In genomic region chr5:170523129-170523497, GRCh38 we compare ENCODE assay signal across 10 cellular contexts. TPM values are rescaled to one million over a fixed set of nuclear protein-coding genes. Genes with fewer than 3 reads are reported as not detected.
DNase-seq lines count a peak whose midpoint lies in the region; ATAC-seq, FAIRE-seq and TF ChIP-seq lines count a peak whose summit lies in the region.
"Had no signal": no experiment of that assay in that cellular context is flagged by ENCODE, and none has a peak within 500 bp of the region (broad histone marks: within the 10 kb centered on the region; RNA-seq: fewer than 3 reads in every experiment).

No MANE protein-coding gene starts in this region.

- H3K9me3 ChIP-seq in pancreas: no peaks in the 10 kb centered on the region

- DNase-seq in GM04504 (ENCODE audit: low read depth) (peak; percentile 4), NCI-H446 treated with DMSO at 0.1 percent for 48 hours (lab: John Stamatoyannopoulos, UW) (peak; percentile 57), chondrocyte (ENCODE audit: low spot score) (no peak), pancreas (peak in 2 of 6 donors; percentile 15 to 18), NOMO-1 treated with DMSO at 0.1 percent for 48 hours (lab: John Stamatoyannopoulos, UW; ENCODE audit: unreplicated experiment) (no peak), HT-29 (ENCODE audit: low spot score) (no peak)
- no peak for DNase-seq in activated T-cell treated with anti-CD3 and anti-CD28 coated beads, Interleukin-2, amount 50 U/mL, for 1 hour
- DNase-seq: CD8-positive, alpha-beta T cell; T-helper 9 cell had no signal

- intact Hi-C loops in pancreas (cut with DNase I): no loop called here

- peak overlapping the region; percentile 46 for H3K4me3 Mint-ChIP-seq in chondrocyte (ENCODE audit: unreplicated experiment)
- H3K4me3 Mint-ChIP-seq: CD8-positive, alpha-beta T cell had no signal

- H3K4me1 ChIP-seq in pancreas: no peaks in the 10 kb centered on the region

- peaks cover 26% of the 10 kb centered on the region for H3K4me1 Mint-ChIP-seq in chondrocyte (ENCODE audit: low read depth)

- FAIRE-seq in pancreas (lab: Jason Lieb, UNC): no peak

- no peak overlapping the region for H3K4me3 ChIP-seq in pancreas

- H3K27ac ChIP-seq in pancreas: peak overlapping the region in 3 of 4 donors; percentile 10 to 62 (median 33)

- H3K27me3 ChIP-seq in pancreas: no peaks in the 10 kb centered on the region

- TF ChIP-seq CTCF in chondrocyte (IDR thresholded peaks at IDR 0.05): no peak
- TF ChIP-seq CTCF in pancreas (IDR thresholded peaks at IDR 0.05): no peak

- no peaks in the 10 kb centered on the region for H3K27me3 Mint-ChIP-seq in chondrocyte (ENCODE audit: low read depth)

- peaks cover 2% of the 10 kb centered on the region for H3K9me3 Mint-ChIP-seq in chondrocyte (ENCODE audit: low read depth)
- H3K9me3 Mint-ChIP-seq: CD8-positive, alpha-beta T cell had no signal

- H3K27ac Mint-ChIP-seq in chondrocyte (ENCODE audit: unreplicated experiment): peak overlapping the region; percentile 96
- H3K27ac Mint-ChIP-seq: CD8-positive, alpha-beta T cell had no signal

- peak; percentile 33 to 59 (median 41) for ATAC-seq in pancreas
- ATAC-seq in HG03175 (IDR thresholded peaks at IDR 0.05; ENCODE audit: unreplicated experiment): no peak
- ATAC-seq: CD8-positive, alpha-beta T cell had no signal

- WGBS in pancreas, 2 donors: 18 to 22% methylated on average over 9 of the region's 9 CpGs

- H3K36me3 ChIP-seq in pancreas: no peaks in the 10 kb centered on the region

- no peaks in the 10 kb centered on the region for H3K36me3 Mint-ChIP-seq in chondrocyte (ENCODE audit: low read depth)
- H3K36me3 Mint-ChIP-seq: CD8-positive, alpha-beta T cell had no signal

RNA-seq across cellular contexts. Expression of gene KCNIP1, which starts 19.3 kb away (rescaled TPM):
- total RNA-seq in chondrocyte (7.7 to 12.0 TPM (median 8.7 TPM) in 3 replicates), pancreas (1 to 10 TPM in 3 of 6 donors, under 1 TPM in 3; 0.31 to 1.2 (median 0.75) TPM)
- 10 to 100 TPM in 1 of 2 donors, 1 to 10 TPM in 1; 1.3 to 10.3 TPM for polyA plus RNA-seq in pancreas
- not detected in 2 replicates for total RNA-seq in HT-29 (2014; rRNA removed; shearing (Covaris generic))
- total RNA-seq: CD8-positive, alpha-beta T cell had no signal

Comparison
In these comparisons a context has a peak if more than half of its experiments do, and no peak if none do; other contexts are left out.
1. DNase-seq: peak in GM04504 (single experiment) and NCI-H446 treated with DMSO at 0.1 percent for 48 hours (single experiment); none in chondrocyte (single experiment), NOMO-1 treated with DMSO at 0.1 percent for 48 hours (single experiment), activated T-cell treated with anti-CD3 and anti-CD28 coated beads, Interleukin-2, amount 50 U/mL, for 1 hour (single experiment) and HT-29 (single experiment).